27 cellular contexts compared by ENCODE assay signal in genomic region chr22:43173976-43174720, GRCh38. TPM values are rescaled to one million over a fixed set of nuclear protein-coding genes. Genes with fewer than 3 reads are reported as not detected.
A peak's percentile ranks its signal among the peaks of the same experiment; 100 is the strongest.
DNase-seq lines count a peak whose midpoint lies in the region; ATAC-seq, FAIRE-seq and TF ChIP-seq lines count a peak whose summit lies in the region.
"Had no signal": no experiment of that assay in that cellular context is flagged by ENCODE, and none has a peak within 500 bp of the region (broad histone marks: within the 10 kb centered on the region; RNA-seq: fewer than 3 reads in every experiment).

No MANE protein-coding gene starts in this region.

- peaks cover 16% of the 10 kb centered on the region for H3K4me1 Mint-ChIP-seq in activated CD8-positive, alpha-beta memory T cell treated with anti-CD3 and anti-CD28 coated beads, Interleukin-2, amount 10 ng/mL, durations not matched to agents 7 days and 5 days
- peaks cover 0 to 12% of the 10 kb centered on the region in 2 donors for H3K4me1 Mint-ChIP-seq in natural killer cell treated with Interleukin-12 subunit alpha and Interleukin-12 subunit beta and Interleukin-15 and Interleukin-18, amount 100 ng/mL, for 72 hours (ENCODE audit: low read depth in 2 of 2)
- H3K4me1 Mint-ChIP-seq: CD4-positive, CD25-positive, alpha-beta regulatory T cell; GM23338; H9 had no signal

- H3K9ac ChIP-seq in K562 (ENCODE audit: insufficient read depth in 1 of 2, low read depth in 2 of 2, low read length in 2 of 2) = no peak overlapping the region
- H3K9ac ChIP-seq: BLaER1, KMS-11 had no signal

- peaks cover 86% of the 10 kb centered on the region for H3K36me3 ChIP-seq in K562 (ENCODE audit: control insufficient read depth, insufficient read depth, low read length)

- in situ Hi-C loops in K562 (cut with MboI) = no loop called here

- H3K27ac ChIP-seq in right cardiac atrium (ENCODE audit: low read length) = no peak overlapping the region
- no peak overlapping the region for H3K27ac ChIP-seq in K562 (ENCODE audit: extremely low read depth, low read depth, low read length)
- H3K27ac ChIP-seq: BLaER1, KMS-11 had no signal

- POLR2A ChIA-PET in K562 (lab: Yijun Ruan, JAX) = interaction anchor here (1.6 kb wide), 1 partner anchor 10 kb away, joined by 5 read pairs; no protein-coding TSS in a partner anchor

- H3K4me1 ChIP-seq in right cardiac atrium (ENCODE audit: control insufficient read depth, insufficient read depth, low read length) = no peaks in the 10 kb centered on the region
- peaks cover 0 to 14% of the 10 kb centered on the region in 2 experiments; a peak in 2 of 5 replicates for H3K4me1 ChIP-seq in K562 (replicated peaks in 1 of 2; ENCODE audit: control insufficient read depth in 2 of 2, insufficient read depth in 2 of 2, low read length in 2 of 2)

- H3K27me3 Mint-ChIP-seq in activated CD8-positive, alpha-beta memory T cell treated with anti-CD3 and anti-CD28 coated beads, Interleukin-2, amount 10 ng/mL, durations not matched to agents 7 days and 5 days = no peaks in the 10 kb centered on the region
- H3K27me3 Mint-ChIP-seq in natural killer cell treated with Interleukin-12 subunit alpha and Interleukin-12 subunit beta and Interleukin-15 and Interleukin-18, amount 100 ng/mL, for 72 hours = no peaks in the 10 kb centered on the region
- H3K27me3 Mint-ChIP-seq: CD4-positive, CD25-positive, alpha-beta regulatory T cell had no signal

- no peaks in the 10 kb centered on the region for H4K20me1 ChIP-seq in K562 (replicated peaks; ENCODE audit: control insufficient read depth, insufficient read depth, low read length)

- no peak for TF ChIP-seq POLR2A in K562 (conservative IDR thresholded peaks at IDR 0.05)

- no peak for ATAC-seq in right cardiac atrium
- ATAC-seq in Right ventricle myocardium inferior = no peak
- no peak for ATAC-seq in K562
- ATAC-seq in activated CD8-positive, alpha-beta memory T cell treated with anti-CD3 and anti-CD28 coated beads, Interleukin-2, amount 10 ng/mL, durations not matched to agents 7 days and 5 days = no peak
- ATAC-seq in natural killer cell treated with Interleukin-12 subunit alpha and Interleukin-12 subunit beta and Interleukin-15 and Interleukin-18, amount 100 ng/mL, for 72 hours = no peak
- no peak for ATAC-seq in HG03045 (IDR thresholded peaks at IDR 0.05; ENCODE audit: unreplicated experiment)
- ATAC-seq: GM23338, PC-3 had no signal

- TF ChIP-seq EP300 in K562 (IDR thresholded peaks at IDR 0.05; ENCODE audit: low read length) = no peak

- no peaks in the 10 kb centered on the region for H3K9me1 ChIP-seq in K562 (ENCODE audit: control insufficient read depth, insufficient read depth, low read length)

- H3K9me3 Mint-ChIP-seq in activated CD8-positive, alpha-beta memory T cell treated with anti-CD3 and anti-CD28 coated beads, Interleukin-2, amount 10 ng/mL, durations not matched to agents 7 days and 5 days (ENCODE audit: low read depth) = no peaks in the 10 kb centered on the region
- no peaks in the 10 kb centered on the region for H3K9me3 Mint-ChIP-seq in natural killer cell treated with Interleukin-12 subunit alpha and Interleukin-12 subunit beta and Interleukin-15 and Interleukin-18, amount 100 ng/mL, for 72 hours
- H3K9me3 Mint-ChIP-seq: CD4-positive, CD25-positive, alpha-beta regulatory T cell; GM23338; H9; HFFc6 had no signal

- H3K27me3 ChIP-seq in right cardiac atrium (ENCODE audit: control insufficient read depth, insufficient read depth) (no peaks in the 10 kb centered on the region), K562 (ENCODE audit: control insufficient read depth in 2 of 2, insufficient read depth in 2 of 2, low read length in 2 of 2) (no peaks in the 10 kb centered on the region)
- H3K27me3 ChIP-seq: BLaER1 had no signal

- intact Hi-C loops in right cardiac atrium (cut with DNase I) = no loop called here
- intact Hi-C loops in Right ventricle myocardium inferior (cut with DNase I) = no loop called here
- intact Hi-C loops in K562 (cut with micrococcal nuclease) = no loop called here

- TF ChIP-seq RAD21 in K562 (CRISPR knock-in tag; conservative IDR thresholded peaks at IDR 0.05 in 1 of 2, IDR thresholded peaks at IDR 0.05 in 1 of 2) = no peak

- H3K79me2 ChIP-seq in K562 (ENCODE audit: control insufficient read depth, insufficient read depth, low read length) = no peaks in the 10 kb centered on the region

- FAIRE-seq in K562 (lab: Jason Lieb, UNC) = no peak
- FAIRE-seq: A204.1 had no signal

- DNase-seq in right cardiac atrium (peak in 2 of 3 donors; percentile 35 to 54), Right ventricle myocardium inferior (ENCODE audit: missing footprints) (no peak), K562 (ENCODE audit: extremely low read depth in 1 of 4, low spot score in 3 of 4) (no peak), mesenteric fat pad (ENCODE audit: low spot score) (peak; percentile 87)
- DNase-seq in activated CD8-positive, alpha-beta memory T cell treated with anti-CD3 and anti-CD28 coated beads, Interleukin-2, amount 10 ng/mL, durations not matched to agents 7 days and 5 days = no peak
- DNase-seq in natural killer cell treated with Interleukin-12 subunit alpha and Interleukin-12 subunit beta and Interleukin-15 and Interleukin-18, amount 100 ng/mL, for 72 hours (ENCODE audit: low spot score) = no peak
- DNase-seq: CD4-positive, CD25-positive, alpha-beta regulatory T cell; DMS53; H9; HFFc6; IMR-90; MM.1S; NCI-H1417; NCI-H1694; NCI-H2081; NCI-H2171 treated with DMSO at 0.1 percent for 48 hours; NCI-H345; NCI-H524 treated with DMSO at 0.1 percent for 48 hours; NCI-H82; NK-92 treated with Interleukin-12 subunit alpha and Interleukin-12 subunit beta, amount 100 ng/mL, for 24 hours; PC-3; SHP77 treated with DMSO at 0.1 percent for 48 hours had no signal

- H3K4me3 Mint-ChIP-seq in activated CD8-positive, alpha-beta memory T cell treated with anti-CD3 and anti-CD28 coated beads, Interleukin-2, amount 10 ng/mL, durations not matched to agents 7 days and 5 days = no peak overlapping the region
- no peak overlapping the region for H3K4me3 Mint-ChIP-seq in natural killer cell treated with Interleukin-12 subunit alpha and Interleukin-12 subunit beta and Interleukin-15 and Interleukin-18, amount 100 ng/mL, for 72 hours
- H3K4me3 Mint-ChIP-seq: CD4-positive, CD25-positive, alpha-beta regulatory T cell; GM23338; H9; HFFc6 had no signal

- no peak for TF ChIP-seq CTCF in K562 (IDR thresholded peaks at IDR 0.05 in 2 of 3, conservative IDR thresholded peaks at IDR 0.05 in 1 of 3; ENCODE audit: insufficient read depth in 2 of 3, low read depth in 1 of 3, low read length in 3 of 3)

- H3K27ac Mint-ChIP-seq in activated CD8-positive, alpha-beta memory T cell treated with anti-CD3 and anti-CD28 coated beads, Interleukin-2, amount 10 ng/mL, durations not matched to agents 7 days and 5 days = no peak overlapping the region
- H3K27ac Mint-ChIP-seq in natural killer cell treated with Interleukin-12 subunit alpha and Interleukin-12 subunit beta and Interleukin-15 and Interleukin-18, amount 100 ng/mL, for 72 hours = no peak overlapping the region
- H3K27ac Mint-ChIP-seq: CD4-positive, CD25-positive, alpha-beta regulatory T cell; GM23338; H9; HFFc6 had no signal

- H3K4me2 ChIP-seq in K562 (ENCODE audit: insufficient read depth, low read length) = no peak overlapping the region
- H3K4me2 ChIP-seq: BLaER1, GM23338, KMS-11 had no signal

- no TSS peak for BruUV-seq in K562 (replicated peaks; lab: Mats Ljungman, UMichigan)

- no peak overlapping the region for H2AFZ ChIP-seq in K562 (ENCODE audit: low read depth, low read length)
- H2AFZ ChIP-seq: GM23338 had no signal

- H3K4me3 ChIP-seq in right cardiac atrium (ENCODE audit: low read length) (no peak overlapping the region), K562 (no peak overlapping the region)
- H3K4me3 ChIP-seq: BLaER1, GM23338 had no signal

- H3K36me3 Mint-ChIP-seq in activated CD8-positive, alpha-beta memory T cell treated with anti-CD3 and anti-CD28 coated beads, Interleukin-2, amount 10 ng/mL, durations not matched to agents 7 days and 5 days = peaks cover 20% of the 10 kb centered on the region
- H3K36me3 Mint-ChIP-seq in natural killer cell treated with Interleukin-12 subunit alpha and Interleukin-12 subunit beta and Interleukin-15 and Interleukin-18, amount 100 ng/mL, for 72 hours = no peaks in the 10 kb centered on the region

- H3K9me3 ChIP-seq in right cardiac atrium (ENCODE audit: control insufficient read depth, low read length) (no peaks in the 10 kb centered on the region), K562 (replicated peaks; ENCODE audit: control insufficient read depth, insufficient read depth, low read depth, low read length) (no peaks in the 10 kb centered on the region)
- H3K9me3 ChIP-seq: BLaER1 had no signal

- CTCF ChIA-PET in K562 (lab: Yijun Ruan, JAX; ENCODE audit: low intra/inter-chr PET ratio) = no interaction called here
- CTCF ChIA-PET in activated CD8-positive, alpha-beta memory T cell treated with anti-CD3 and anti-CD28 coated beads, Interleukin-2, amount 10 ng/mL, durations not matched to agents 7 days and 5 days (lab: Charles Lee) = no interaction called here

- WGBS in right cardiac atrium = 96% methylated on average over 39 of the region's 39 CpGs
- WGBS in K562 (ENCODE audit: insufficient coverage, low coverage, missing lambda C conversion rate) = 91% methylated on average over 15 of the region's 39 CpGs

RNA-seq across cellular contexts. Expression of gene TTLL12, which starts 12.8 kb away (rescaled TPM):
- total RNA-seq in right cardiac atrium (10 to 100 TPM in 3 of 4 donors, 1 to 10 TPM in 1; 6.9 to 11.0 (median 10.5) TPM), Right ventricle myocardium inferior (13.2 TPM), K562 (2014; rRNA removed) (110 and 158 TPM in 2 replicates), K562 (2014; rRNA removed; fragmentation: Illumina TruSeq; extraction: Trizol) (15.6 and 19.4 TPM in 2 replicates), K562 (2015; rRNA removed; fragmentation: Illumina TruSeq; extraction: Trizol) (43.0 and 46.7 TPM in 2 replicates), K562 (2021) (125 and 128 TPM in 2 replicates), mesenteric fat pad (27.0 TPM)
- polyA plus RNA-seq in right cardiac atrium (7.8 TPM), K562 (2011; rRNA removed) (34.1 and 51.4 TPM in 2 replicates), K562 (2014; fragmentation: Illumina TruSeq; extraction: Trizol) (70.4 and 136 TPM in 2 replicates), K562 (2014; fragmentation: Nextera tagmentation; extraction: Ambion mirVana) (1 to 10 TPM; 1.3 to 1.6 TPM), K562 (2014; rRNA removed) (75.2 and 82.3 TPM in 2 replicates)
- total RNA-seq in K562 (2011; cell fraction: chromatin; rRNA removed; ENCODE audit: low replicate concordance) = 25.0 and 72.9 TPM in 2 replicates
- 53.6 and 60.0 TPM in 2 replicates for total RNA-seq in K562 (2011; cell fraction: nucleolus; rRNA removed)
- total RNA-seq in K562 (2011; cell fraction: nucleoplasm; rRNA removed) = 38.6 and 40.0 TPM in 2 replicates
- polyA plus RNA-seq in K562 (2011; cell fraction: cytosol; rRNA removed) = 41.6 and 126 TPM in 2 replicates
- polyA plus RNA-seq in K562 (2011; cell fraction: nucleus; rRNA removed) = 57.2 and 116 TPM in 2 replicates
- polyA plus RNA-seq in K562 (2012) = 74.1 and 75.9 TPM in 2 replicates
- 18.4 and 27.6 TPM in 2 replicates for polyA minus RNA-seq in K562 (2011; rRNA and poly(A)+ RNA removed)
- 57.8 and 61.9 TPM in 2 replicates for polyA minus RNA-seq in K562 (2011; cell fraction: cytosol; rRNA and poly(A)+ RNA removed)
- 24.0 and 25.8 TPM in 2 replicates for polyA minus RNA-seq in K562 (2011; cell fraction: nucleus; rRNA and poly(A)+ RNA removed)
- 10 to 100 TPM; 40.3 to 49.7 TPM for total RNA-seq in activated CD8-positive, alpha-beta memory T cell treated with anti-CD3 and anti-CD28 coated beads, Interleukin-2, amount 10 ng/mL, durations not matched to agents 7 days and 5 days
- total RNA-seq in natural killer cell treated with Interleukin-12 subunit alpha and Interleukin-12 subunit beta and Interleukin-15 and Interleukin-18, amount 100 ng/mL, for 72 hours = 10 to 100 TPM; 23.6 to 79.0 TPM

RNA-seq across cellular contexts. Expression of gene TSPO, which starts 22.8 kb away (rescaled TPM):
- total RNA-seq in right cardiac atrium = 100 to 1,000 TPM in 1 of 4 donors, 10 to 100 TPM in 3; 69.6 to 102 (median 93.0) TPM
- polyA plus RNA-seq in right cardiac atrium = 152 TPM
- total RNA-seq in Right ventricle myocardium inferior = 136 TPM
- total RNA-seq in K562 (2011; cell fraction: chromatin; rRNA removed; ENCODE audit: low replicate concordance) = 4.2 and 18.3 TPM in 2 replicates
- 30.4 and 33.7 TPM in 2 replicates for total RNA-seq in K562 (2011; cell fraction: nucleolus; rRNA removed)
- 12.2 and 13.5 TPM in 2 replicates for total RNA-seq in K562 (2011; cell fraction: nucleoplasm; rRNA removed)
- total RNA-seq in K562 (2014; rRNA removed) = 108 and 141 TPM in 2 replicates
- 6.0 and 7.2 TPM in 2 replicates for total RNA-seq in K562 (2014; rRNA removed; fragmentation: Illumina TruSeq; extraction: Trizol)
- 25.3 and 29.2 TPM in 2 replicates for total RNA-seq in K562 (2015; rRNA removed; fragmentation: Illumina TruSeq; extraction: Trizol)
- total RNA-seq in K562 (2021) = 81.7 and 82.4 TPM in 2 replicates
- polyA plus RNA-seq in K562 (2011; rRNA removed) = 29.0 and 49.9 TPM in 2 replicates
- polyA plus RNA-seq in K562 (2011; cell fraction: cytosol; rRNA removed) = 81.9 and 251 TPM in 2 replicates
- polyA plus RNA-seq in K562 (2011; cell fraction: nucleus; rRNA removed) = 42.5 and 50.8 TPM in 2 replicates
- polyA plus RNA-seq in K562 (2012) = 45.5 and 82.4 TPM in 2 replicates
- polyA plus RNA-seq in K562 (2014; fragmentation: Illumina TruSeq; extraction: Trizol) = 11.5 and 38.8 TPM in 2 replicates
- polyA plus RNA-seq in K562 (2014; fragmentation: Nextera tagmentation; extraction: Ambion mirVana) = 10 to 100 TPM in 1 of 2 experiments, 1 to 10 TPM in 1; 4.9 to 18.0 TPM
- 126 and 139 TPM in 2 replicates for polyA plus RNA-seq in K562 (2014; rRNA removed)
- 2.7 and 3.9 TPM in 2 replicates for polyA minus RNA-seq in K562 (2011; rRNA and poly(A)+ RNA removed)
- polyA minus RNA-seq in K562 (2011; cell fraction: cytosol; rRNA and poly(A)+ RNA removed) = 15.2 and 30.7 TPM in 2 replicates
- polyA minus RNA-seq in K562 (2011; cell fraction: nucleus; rRNA and poly(A)+ RNA removed) = 7.3 and 7.7 TPM in 2 replicates
- 305 TPM for total RNA-seq in mesenteric fat pad
- 100 to 1,000 TPM; 118 to 131 TPM for total RNA-seq in activated CD8-positive, alpha-beta memory T cell treated with anti-CD3 and anti-CD28 coated beads, Interleukin-2, amount 10 ng/mL, durations not matched to agents 7 days and 5 days
- 100 to 1,000 TPM in 1 of 2 donors, 10 to 100 TPM in 1; 76.4 to 110 TPM for total RNA-seq in natural killer cell treated with Interleukin-12 subunit alpha and Interleukin-12 subunit beta and Interleukin-15 and Interleukin-18, amount 100 ng/mL, for 72 hours

RNA-seq across cellular contexts. Expression of gene MCAT, which starts 30.9 kb away (rescaled TPM):
- 10 to 100 TPM; 12.5 to 13.8 (median 13.6) TPM for total RNA-seq in right cardiac atrium
- 14.5 TPM for polyA plus RNA-seq in right cardiac atrium
- 15.5 TPM for total RNA-seq in Right ventricle myocardium inferior
- total RNA-seq in K562 (2011; cell fraction: chromatin; rRNA removed; ENCODE audit: low replicate concordance) = 25.0 and 49.3 TPM in 2 replicates
- 30.9 and 31.7 TPM in 2 replicates for total RNA-seq in K562 (2011; cell fraction: nucleolus; rRNA removed)
- total RNA-seq in K562 (2011; cell fraction: nucleoplasm; rRNA removed) = 31.2 and 31.8 TPM in 2 replicates
- 23.7 and 28.4 TPM in 2 replicates for total RNA-seq in K562 (2014; rRNA removed)
- total RNA-seq in K562 (2014; rRNA removed; fragmentation: Illumina TruSeq; extraction: Trizol) = 8.1 and 9.6 TPM in 2 replicates
- 11.7 and 12.4 TPM in 2 replicates for total RNA-seq in K562 (2015; rRNA removed; fragmentation: Illumina TruSeq; extraction: Trizol)
- total RNA-seq in K562 (2021) = 26.3 and 27.8 TPM in 2 replicates
- 13.9 and 14.0 TPM in 2 replicates for polyA plus RNA-seq in K562 (2011; rRNA removed)
- 17.7 and 40.8 TPM in 2 replicates for polyA plus RNA-seq in K562 (2011; cell fraction: cytosol; rRNA removed)
- 13.2 and 14.3 TPM in 2 replicates for polyA plus RNA-seq in K562 (2011; cell fraction: nucleus; rRNA removed)
- 12.8 and 15.3 TPM in 2 replicates for polyA plus RNA-seq in K562 (2012)
- polyA plus RNA-seq in K562 (2014; fragmentation: Illumina TruSeq; extraction: Trizol) = 15.0 TPM in 2 replicates
- 1 to 10 TPM; 3.3 to 4.6 TPM for polyA plus RNA-seq in K562 (2014; fragmentation: Nextera tagmentation; extraction: Ambion mirVana)
- 25.3 and 27.7 TPM in 2 replicates for polyA plus RNA-seq in K562 (2014; rRNA removed)
- 15.7 and 17.6 TPM in 2 replicates for polyA minus RNA-seq in K562 (2011; rRNA and poly(A)+ RNA removed)
- polyA minus RNA-seq in K562 (2011; cell fraction: cytosol; rRNA and poly(A)+ RNA removed) = 9.4 and 11.2 TPM in 2 replicates
- polyA minus RNA-seq in K562 (2011; cell fraction: nucleus; rRNA and poly(A)+ RNA removed) = 8.2 and 15.8 TPM in 2 replicates
- 11.5 TPM for total RNA-seq in mesenteric fat pad
- 10 to 100 TPM; 10.7 to 13.2 TPM for total RNA-seq in activated CD8-positive, alpha-beta memory T cell treated with anti-CD3 and anti-CD28 coated beads, Interleukin-2, amount 10 ng/mL, durations not matched to agents 7 days and 5 days
- total RNA-seq in natural killer cell treated with Interleukin-12 subunit alpha and Interleukin-12 subunit beta and Interleukin-15 and Interleukin-18, amount 100 ng/mL, for 72 hours = 10 to 100 TPM; 11.6 to 23.9 TPM

Comparison
In these comparisons a context has a peak if more than half of its experiments do, and no peak if none do; other contexts are left out.
1. DNase-seq: peak in right cardiac atrium (2 of 3) and mesenteric fat pad (single experiment); none in Right ventricle myocardium inferior (single experiment), K562 (0 of 4), activated CD8-positive, alpha-beta memory T cell treated with anti-CD3 and anti-CD28 coated beads, Interleukin-2, amount 10 ng/mL, durations not matched to agents 7 days and 5 days (single experiment) and natural killer cell treated with Interleukin-12 subunit alpha and Interleukin-12 subunit beta and Interleukin-15 and Interleukin-18, amount 100 ng/mL, for 72 hours (single experiment).